In the genomic region with DNA sequence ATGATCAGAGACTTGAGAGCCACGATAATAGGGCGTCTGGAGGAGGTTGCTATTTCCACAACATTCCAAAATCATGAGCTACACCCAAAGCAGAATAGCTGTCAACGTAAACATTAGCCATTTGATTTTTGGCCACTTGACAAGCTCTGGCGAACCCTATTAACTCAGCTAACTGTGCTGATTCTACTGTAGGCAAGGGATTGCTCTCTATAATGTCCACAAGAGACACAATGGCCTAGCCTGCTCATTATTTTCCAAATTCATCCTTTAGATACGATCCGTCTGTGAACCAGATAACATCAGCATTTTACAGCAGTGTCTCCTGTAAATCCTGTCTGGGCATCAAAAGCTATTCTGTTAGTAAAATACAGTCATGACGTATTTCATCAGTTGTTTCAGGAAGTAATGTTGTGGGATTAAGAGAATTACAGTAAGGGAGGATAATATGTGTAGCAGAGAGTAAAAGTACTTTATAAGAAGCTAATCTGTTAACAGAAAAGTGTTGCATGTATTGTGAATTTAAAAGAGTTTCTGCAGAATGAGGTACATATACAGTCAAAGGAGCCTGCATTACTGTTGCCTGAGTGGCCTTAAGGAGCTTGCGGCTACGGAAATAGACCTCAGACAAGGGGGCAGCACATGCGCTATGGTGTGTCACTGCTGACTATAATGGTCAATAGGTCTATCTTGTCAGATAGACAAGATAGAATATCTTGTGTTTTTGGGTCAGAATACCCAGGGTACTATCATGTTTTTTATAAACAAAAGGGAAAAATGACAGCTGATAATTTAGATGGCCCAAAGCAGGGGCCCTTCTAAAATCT, we compare ENCODE assay signal across 15 cellular contexts. TPM values are rescaled to one million over a fixed set of nuclear protein-coding genes. Genes with fewer than 3 reads are reported as not detected.
DNase-seq lines count a peak whose midpoint lies in the region; ATAC-seq and TF ChIP-seq lines count a peak whose summit lies in the region.
"Had no signal": no experiment of that assay in that cellular context is flagged by ENCODE, and none has a peak within 500 bp of the region (broad histone marks: within the 10 kb centered on the region; RNA-seq: fewer than 3 reads in every experiment).

No MANE protein-coding gene starts in this region.

- no peak overlapping the region for H3K4me3 ChIP-seq in epithelial cell of esophagus (ENCODE audit: low read length)
- H3K4me3 ChIP-seq in naive thymus-derived CD4-positive, alpha-beta T cell (ENCODE audit: low read length), result no peak overlapping the region
- H3K4me3 ChIP-seq: gastroesophageal sphincter had no signal

- no peaks in the 10 kb centered on the region for H3K36me3 Mint-ChIP-seq in osteocyte (ENCODE audit: unreplicated experiment)
- no peaks in the 10 kb centered on the region for H3K36me3 Mint-ChIP-seq in naive thymus-derived CD4-positive, alpha-beta T cell

- intact Hi-C loops in naive thymus-derived CD4-positive, alpha-beta T cell (cut with micrococcal nuclease), result no loop called here

- no peaks in the 10 kb centered on the region for H3K9me3 ChIP-seq in naive thymus-derived CD4-positive, alpha-beta T cell (ENCODE audit: control insufficient read depth in 2 of 3, low read length in 3 of 3)
- H3K9me3 ChIP-seq: ascending aorta, gastroesophageal sphincter had no signal

- peaks cover 14% of the 10 kb centered on the region for H3K4me1 Mint-ChIP-seq in osteocyte (ENCODE audit: unreplicated experiment)
- peaks cover 4 to 11% (median 7%) of the 10 kb centered on the region in 7 donors for H3K4me1 Mint-ChIP-seq in naive thymus-derived CD4-positive, alpha-beta T cell

- H3K27me3 Mint-ChIP-seq in osteocyte (ENCODE audit: unreplicated experiment), result peaks cover 11% of the 10 kb centered on the region
- H3K27me3 Mint-ChIP-seq in naive thymus-derived CD4-positive, alpha-beta T cell, result peaks cover 21 to 59% (median 31%) of the 10 kb centered on the region in 5 donors

- DNase-seq in NCI-H1092 (lab: John Stamatoyannopoulos, UW) (peak; percentile 4), NCI-H1092 treated with DMSO at 0.1 percent for 48 hours (lab: John Stamatoyannopoulos, UW) (no peak), NCI-H748 (lab: John Stamatoyannopoulos, UW; ENCODE audit: unreplicated experiment) (peak; percentile 90), epithelial cell of esophagus (ENCODE audit: low read depth) (peak; percentile 81), osteocyte (ENCODE audit: extremely low spot score, unreplicated experiment) (no peak), ecto neural progenitor cell (ENCODE audit: low spot score) (no peak), NCI-H1436 treated with DMSO at 0.1 percent for 48 hours (lab: John Stamatoyannopoulos, UW) (no peak)
- DNase-seq in naive thymus-derived CD4-positive, alpha-beta T cell, result no peak
- DNase-seq: 8988T, GF-D8, NCI-H524, small intestine, T-helper 2 cell had no signal

- no peak overlapping the region for H3K27ac ChIP-seq in naive thymus-derived CD4-positive, alpha-beta T cell (ENCODE audit: low read depth, low read length)
- H3K27ac ChIP-seq: ascending aorta, gastroesophageal sphincter had no signal

- H3K36me3 ChIP-seq in naive thymus-derived CD4-positive, alpha-beta T cell (ENCODE audit: control insufficient read depth in 2 of 3, insufficient read depth in 3 of 3, low read length in 3 of 3), result no peaks in the 10 kb centered on the region
- H3K36me3 ChIP-seq: ascending aorta, gastroesophageal sphincter had no signal

- H3K9me3 Mint-ChIP-seq in osteocyte (ENCODE audit: unreplicated experiment), result no peaks in the 10 kb centered on the region
- no peaks in the 10 kb centered on the region for H3K9me3 Mint-ChIP-seq in naive thymus-derived CD4-positive, alpha-beta T cell

- TF ChIP-seq CTCF in epithelial cell of esophagus (IDR thresholded peaks at IDR 0.05; ENCODE audit: insufficient read depth, low read depth, low read length, missing control alignments) (no peak), osteocyte (IDR thresholded peaks at IDR 0.05) (no peak)

- H3K4me1 ChIP-seq in naive thymus-derived CD4-positive, alpha-beta T cell (ENCODE audit: control insufficient read depth in 2 of 2, insufficient read depth in 2 of 2, low read length in 2 of 2), result no peaks in the 10 kb centered on the region
- H3K4me1 ChIP-seq: ascending aorta, gastroesophageal sphincter had no signal

- POLR2A ChIA-PET in naive thymus-derived CD4-positive, alpha-beta T cell (lab: Charles Lee), result no interaction called here

- H3K27me3 ChIP-seq in naive thymus-derived CD4-positive, alpha-beta T cell (ENCODE audit: control insufficient read depth in 2 of 2, insufficient read depth in 2 of 2, low read length in 2 of 2), result no peaks in the 10 kb centered on the region
- H3K27me3 ChIP-seq: ascending aorta, gastroesophageal sphincter had no signal

- ATAC-seq in naive thymus-derived CD4-positive, alpha-beta T cell, result no peak
- ATAC-seq: gastroesophageal sphincter had no signal

- no peak overlapping the region for H3K4me3 Mint-ChIP-seq in osteocyte (ENCODE audit: unreplicated experiment)
- H3K4me3 Mint-ChIP-seq in naive thymus-derived CD4-positive, alpha-beta T cell, result no peak overlapping the region

- CTCF ChIA-PET in naive thymus-derived CD4-positive, alpha-beta T cell (lab: Charles Lee), result no interaction called here

- peak overlapping the region; percentile 54 for H3K27ac Mint-ChIP-seq in osteocyte (ENCODE audit: unreplicated experiment)
- H3K27ac Mint-ChIP-seq in naive thymus-derived CD4-positive, alpha-beta T cell, result no peak overlapping the region

RNA-seq across cellular contexts. Expression of gene TINAGL1, which starts 44.9 kb away (rescaled TPM):
- total RNA-seq in osteocyte, result 9.2 and 10.0 TPM in 2 replicates
- total RNA-seq in naive thymus-derived CD4-positive, alpha-beta T cell, result not detected
- not detected for polyA plus RNA-seq in naive thymus-derived CD4-positive, alpha-beta T cell

Comparison
In these comparisons a context has a peak if more than half of its experiments do, and no peak if none do; other contexts are left out.
1. DNase-seq: peak in NCI-H1092 (single experiment), NCI-H748 (single experiment) and epithelial cell of esophagus (single experiment); none in NCI-H1092 treated with DMSO at 0.1 percent for 48 hours (single experiment), osteocyte (single experiment), ecto neural progenitor cell (single experiment), naive thymus-derived CD4-positive, alpha-beta T cell (0 of 9) and NCI-H1436 treated with DMSO at 0.1 percent for 48 hours (single experiment).